In genomic region chr15:49815937-49816336, GRCh38 we compare ENCODE assay signal across 9 cellular contexts.
DNase-seq lines count a peak whose midpoint lies in the region; ATAC-seq and TF ChIP-seq lines count a peak whose summit lies in the region.
"Had no signal": no experiment of that assay in that cellular context is flagged by ENCODE, and none has a peak within 500 bp of the region (broad histone marks: within the 10 kb centered on the region; RNA-seq: fewer than 3 reads in every experiment).

No MANE protein-coding gene starts in this region.

- no peaks in the 10 kb centered on the region for H4K20me1 ChIP-seq in hepatocyte (ENCODE audit: insufficient read depth, poor library complexity, severe bottlenecking)

- H3K4me2 ChIP-seq in hepatocyte = no peak overlapping the region

- no peaks in the 10 kb centered on the region; the same call in 1 of the 2 replicates for H3K36me3 Mint-ChIP-seq in HFFc6 (ENCODE audit: low read depth)

- peaks cover 22% of the 10 kb centered on the region for H3K4me1 Mint-ChIP-seq in HFFc6 (ENCODE audit: low read depth)

- no peak for ATAC-seq in GM19328 (IDR thresholded peaks at IDR 0.05; ENCODE audit: unreplicated experiment)
- no peak for ATAC-seq in activated CD4-positive, CD25-positive, alpha-beta regulatory T cell treated with anti-CD3 and anti-CD28 coated beads, Interleukin-2, amount 50 U/mL, for 24 hours

- no peaks in the 10 kb centered on the region for H3K36me3 ChIP-seq in hepatocyte (replicated peaks; ENCODE audit: insufficient read depth, low read depth)

- H3K79me2 ChIP-seq in hepatocyte = no peaks in the 10 kb centered on the region

- no peaks in the 10 kb centered on the region for H3K9me2 ChIP-seq in hepatocyte (replicated peaks; ENCODE audit: insufficient read depth)

- peaks cover 5% of the 10 kb centered on the region for H3K4me1 ChIP-seq in hepatocyte (ENCODE audit: insufficient read depth)

- H3K27me3 Mint-ChIP-seq in HFFc6 (ENCODE audit: insufficient read depth) = no peaks in the 10 kb centered on the region

- H3K9me3 ChIP-seq in hepatocyte (ENCODE audit: low read depth) = no peaks in the 10 kb centered on the region

- 49% methylated on average over 3 of the region's 3 CpGs for WGBS in hepatocyte (ENCODE audit: low lambda C conversion rate, missing lambda C conversion rate)

- no peaks in the 10 kb centered on the region for H3K9me3 Mint-ChIP-seq in HFFc6

- H3K27ac Mint-ChIP-seq in HFFc6 = peak overlapping the region; percentile 63

- H2AFZ ChIP-seq in hepatocyte = no peak overlapping the region

- H3K27ac ChIP-seq in hepatocyte = no peak overlapping the region

- peak; percentile 68 for DNase-seq in GM03348 (ENCODE audit: low spot score)
- DNase-seq in HFFc6 = peak; percentile 77
- DNase-seq in NCI-H460 (ENCODE audit: extremely low read depth, low read depth) = peak; percentile 41
- peak; percentile 11 for DNase-seq in hepatocyte (ENCODE audit: low spot score)
- no peak for DNase-seq in activated gamma-delta T cell (lab: John Stamatoyannopoulos, UW)
- DNase-seq in NCI-H2081 (lab: John Stamatoyannopoulos, UW) = no peak

- no peaks in the 10 kb centered on the region for H3K27me3 ChIP-seq in hepatocyte

- peak overlapping the region; percentile 58 for H3K4me3 Mint-ChIP-seq in HFFc6

- H3K4me3 ChIP-seq in hepatocyte = no peak overlapping the region
- H3K4me3 ChIP-seq: skin epidermis had no signal

- TF ChIP-seq CTCF in HFFc6 (IDR thresholded peaks at IDR 0.05) = no peak
- TF ChIP-seq CTCF in hepatocyte (IDR thresholded peaks at IDR 0.05; ENCODE audit: poor library complexity) = no peak

Comparison
In these comparisons a context has a peak if more than half of its experiments do, and no peak if none do; other contexts are left out.
1. DNase-seq: peak in GM03348 (single experiment), HFFc6 (single experiment), NCI-H460 (single experiment) and hepatocyte (single experiment); none in activated gamma-delta T cell (single experiment) and NCI-H2081 (0 of 2).